Comparison of ENCODE assay signal across 19 cellular contexts in the genomic region with DNA sequence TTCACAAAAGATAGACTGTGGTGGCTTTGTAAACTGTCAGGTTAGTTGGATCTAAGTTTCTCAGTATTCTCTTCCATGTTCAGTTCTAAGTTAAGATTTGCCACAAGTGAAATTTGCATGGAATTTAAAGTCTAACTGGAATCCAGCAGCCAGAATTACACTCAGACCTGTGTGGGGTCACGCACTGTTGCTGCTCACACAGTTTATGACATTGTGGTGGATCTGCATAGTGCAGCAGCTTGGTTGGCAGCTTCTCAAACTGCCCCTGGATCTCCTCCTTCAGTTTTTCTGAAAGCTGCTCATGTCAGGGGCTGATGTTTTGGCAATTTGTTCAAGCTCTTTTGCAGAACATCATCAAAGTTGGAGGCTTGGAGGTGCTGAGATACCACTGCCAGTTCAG.
"Had no signal": no experiment of that assay in that cellular context is flagged by ENCODE, and none has a peak within 500 bp of the region (broad histone marks: within the 10 kb centered on the region; RNA-seq: fewer than 3 reads in every experiment).

No MANE protein-coding gene starts in this region.

- H3K27me3 Mint-ChIP-seq: naive thymus-derived CD4-positive, alpha-beta T cell had no signal

- H3K36me3 ChIP-seq: heart right ventricle, right atrium auricular region had no signal

- H3K4me3 Mint-ChIP-seq: naive thymus-derived CD4-positive, alpha-beta T cell; neural crest cell had no signal

- H3K36me3 Mint-ChIP-seq: naive thymus-derived CD4-positive, alpha-beta T cell had no signal

- H3K9me3 ChIP-seq: right atrium auricular region had no signal

- H3K4me1 Mint-ChIP-seq: naive thymus-derived CD4-positive, alpha-beta T cell; neural crest cell had no signal

- ATAC-seq: esophagus mucosa; heart right ventricle; left cardiac atrium; left ventricle myocardium superior; naive thymus-derived CD4-positive, alpha-beta T cell had no signal

- H3K27ac Mint-ChIP-seq: naive thymus-derived CD4-positive, alpha-beta T cell had no signal

- H3K4me2 ChIP-seq: smooth muscle cell had no signal

- H3K4me3 ChIP-seq: dorsolateral prefrontal cortex, heart right ventricle, lung, right atrium auricular region, smooth muscle cell had no signal

- H3K27ac ChIP-seq: dorsolateral prefrontal cortex, heart right ventricle, right atrium auricular region had no signal

- DNase-seq: cortex of kidney; dorsolateral prefrontal cortex; effector CD8-positive, alpha-beta T cell; heart right ventricle; hypothalamus; left cardiac atrium; left ventricle myocardium superior; naive thymus-derived CD4-positive, alpha-beta T cell; posterior cingulate gyrus; stimulated activated CD4-positive, alpha-beta T cell treated with anti-CD3 and anti-CD28 coated beads, Interleukin-2, amount 100 ng/mL, for 48 hours; stimulated activated naive CD4-positive, alpha-beta T cell treated with Interleukin-2 at 50 U/mL for 16 hours; trophoblast cell had no signal

- H3K4me1 ChIP-seq: heart right ventricle, right atrium auricular region had no signal

- FAIRE-seq: islet of Langerhans, urothelium cell line had no signal

- H3K27me3 ChIP-seq: dorsolateral prefrontal cortex, heart right ventricle, right atrium auricular region had no signal
